Comparison of ENCODE assay signal across 11 cellular contexts in the genomic region with DNA sequence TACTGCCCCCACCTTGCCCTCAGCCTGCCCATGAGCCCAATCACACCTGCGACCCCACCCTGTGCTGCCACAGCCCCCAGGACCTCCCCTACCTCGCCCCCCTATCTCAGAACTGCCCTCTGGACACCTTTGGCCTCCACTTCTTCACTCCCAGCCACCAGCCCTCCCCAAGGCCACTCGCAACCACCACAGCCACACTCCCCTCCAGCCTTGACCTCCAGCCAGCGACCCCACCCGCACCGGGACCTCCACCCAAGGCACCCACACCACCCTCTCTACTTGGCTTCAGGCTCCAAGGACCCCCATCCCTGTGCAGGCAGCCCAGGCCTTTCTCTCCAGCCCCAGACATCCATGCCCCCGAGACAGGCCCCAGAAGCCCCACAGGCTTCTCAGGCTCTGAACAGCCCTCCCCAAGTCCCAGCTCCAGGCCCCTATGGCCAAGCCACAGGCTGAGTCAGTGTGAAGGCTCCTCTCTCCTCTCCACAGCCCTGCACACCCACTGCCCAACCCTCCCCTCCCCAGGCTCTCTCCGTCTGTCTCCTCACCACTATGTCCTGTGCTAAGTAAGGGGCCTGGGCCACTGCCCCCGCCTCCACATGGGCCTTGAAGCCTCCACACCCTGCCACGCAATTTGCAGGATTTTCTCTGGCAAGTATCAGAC. TPM values are rescaled to one million over a fixed set of nuclear protein-coding genes. Genes with fewer than 3 reads are reported as not detected.
DNase-seq lines count a peak whose midpoint lies in the region; ATAC-seq and TF ChIP-seq lines count a peak whose summit lies in the region.
"Had no signal": no experiment of that assay in that cellular context is flagged by ENCODE, and none has a peak within 500 bp of the region (broad histone marks: within the 10 kb centered on the region; RNA-seq: fewer than 3 reads in every experiment).

No MANE protein-coding gene starts in this region.

- peaks cover 4% of the 10 kb centered on the region for H3K27me3 Mint-ChIP-seq in activated naive CD4-positive, alpha-beta T cell treated with anti-CD3 and anti-CD28 coated beads for 36 hours (ENCODE audit: low read depth)

- H3K4me3 Mint-ChIP-seq in activated naive CD4-positive, alpha-beta T cell treated with anti-CD3 and anti-CD28 coated beads for 36 hours = no peak overlapping the region

- H2BK12ac ChIP-seq in trophoblast cell (ENCODE audit: low read length) = peak overlapping the region; percentile 42

- no peak overlapping the region for H2BK120ac ChIP-seq in trophoblast cell (ENCODE audit: insufficient read depth, low read length, poor library complexity)

- H3K18ac ChIP-seq in trophoblast cell (ENCODE audit: low read length) = peak overlapping the region; percentile 42

- H3K4me3 ChIP-seq in trophoblast cell (ENCODE audit: low read depth, low read length) = no peak overlapping the region

- peak overlapping the region; percentile 45 for H2AK5ac ChIP-seq in trophoblast cell (ENCODE audit: low read length)

- peaks cover 6% of the 10 kb centered on the region for H3K4me1 Mint-ChIP-seq in activated naive CD4-positive, alpha-beta T cell treated with anti-CD3 and anti-CD28 coated beads for 36 hours (ENCODE audit: low read depth)

- H3K4me1 ChIP-seq in trophoblast cell (ENCODE audit: control insufficient read depth in 1 of 2, insufficient read depth in 2 of 2, low read length in 2 of 2) = peaks cover 21 to 24% of the 10 kb centered on the region in 2 experiments

- peak overlapping the region; percentile 60 for H4K91ac ChIP-seq in trophoblast cell (ENCODE audit: low read depth, low read length)

- H3K4ac ChIP-seq in trophoblast cell (ENCODE audit: low read depth, low read length) = peak overlapping the region; percentile 19

- H3K9me3 ChIP-seq in trophoblast cell (ENCODE audit: insufficient read depth, low read depth, low read length) = peaks cover 2% of the 10 kb centered on the region

- no peak overlapping the region for H3K27ac Mint-ChIP-seq in activated naive CD4-positive, alpha-beta T cell treated with anti-CD3 and anti-CD28 coated beads for 36 hours

- H3K36me3 ChIP-seq in trophoblast cell (ENCODE audit: control insufficient read depth in 1 of 2, insufficient read depth in 2 of 2, low read length in 2 of 2) = peaks cover 7 to 11% of the 10 kb centered on the region in 2 experiments

- peaks cover 12% of the 10 kb centered on the region for H3K79me1 ChIP-seq in trophoblast cell (ENCODE audit: low read length)

- H3K23ac ChIP-seq in trophoblast cell (ENCODE audit: low read length) = no peak overlapping the region

- intact Hi-C loops in activated naive CD4-positive, alpha-beta T cell treated with anti-CD3 and anti-CD28 coated beads for 36 hours (cut with micrococcal nuclease) = no loop called here

- no peak overlapping the region for H4K12ac ChIP-seq in trophoblast cell (ENCODE audit: low read depth, low read length)

- CTCF ChIA-PET in activated naive CD4-positive, alpha-beta T cell treated with anti-CD3 and anti-CD28 coated beads for 36 hours (lab: Charles Lee) = interaction anchor here (0.7 kb wide), 1 partner anchor 13 kb away, joined by 3 read pairs; no protein-coding TSS in a partner anchor

- H3K27me3 ChIP-seq in trophoblast cell (ENCODE audit: insufficient read depth, low read length) = no peaks in the 10 kb centered on the region

- H3K36me3 Mint-ChIP-seq in activated naive CD4-positive, alpha-beta T cell treated with anti-CD3 and anti-CD28 coated beads for 36 hours (ENCODE audit: low read depth) = no peaks in the 10 kb centered on the region

- no peak overlapping the region for H2BK5ac ChIP-seq in trophoblast cell (ENCODE audit: low read depth, low read length, poor library complexity)

- ATAC-seq in GM18868 (IDR thresholded peaks at IDR 0.05; ENCODE audit: unreplicated experiment) = no peak

- H3K9ac ChIP-seq in trophoblast cell (ENCODE audit: low read length) = no peak overlapping the region

- TF ChIP-seq CTCF in VCaP (conservative IDR thresholded peaks at IDR 0.05) = no peak

- no CpG with 5 or more reads among the region's 10 CpGs for WGBS in trophoblast cell (ENCODE audit: extremely low coverage, insufficient coverage, insufficient read length)

- H3K27ac ChIP-seq in VCaP = peak overlapping the region; percentile 83; the same call in 1 of the 2 replicates
- H3K27ac ChIP-seq in trophoblast cell (ENCODE audit: low read depth, low read length) = no peak overlapping the region

- no peak overlapping the region for H3K4me2 ChIP-seq in trophoblast cell (ENCODE audit: low read length)

- no peaks in the 10 kb centered on the region for H3K9me3 Mint-ChIP-seq in activated naive CD4-positive, alpha-beta T cell treated with anti-CD3 and anti-CD28 coated beads for 36 hours

- no peak overlapping the region for H4K8ac ChIP-seq in trophoblast cell (ENCODE audit: low read depth, low read length)

- no peak overlapping the region for H3K14ac ChIP-seq in trophoblast cell (ENCODE audit: low read length)

- H3K79me2 ChIP-seq in trophoblast cell (ENCODE audit: control insufficient read depth, insufficient read depth, low read length, poor library complexity) = peaks cover 7% of the 10 kb centered on the region

- no peak overlapping the region for H2AFZ ChIP-seq in trophoblast cell (ENCODE audit: insufficient read depth, low read length, poor library complexity)

- DNase-seq in AG20443 (ENCODE audit: low spot score) (peak; percentile 82), fibroblast of peridontal ligament (ENCODE audit: extremely low read depth) (peak; percentile 59), trophoblast cell (no peak), NCI-H1436 treated with DMSO at 0.1 percent for 48 hours (lab: John Stamatoyannopoulos, UW) (no peak), retina (no peak)
- DNase-seq in activated naive CD4-positive, alpha-beta T cell treated with anti-CD3 and anti-CD28 coated beads for 36 hours = no peak
- DNase-seq: COR-L47, NCI-H146, SHP77 treated with DMSO at 0.1 percent for 48 hours had no signal

RNA-seq across cellular contexts. Expression of a gene that starts 2.0 kb away (rescaled TPM):
- polyA plus RNA-seq in trophoblast cell (2013) = 33.2 and 34.2 TPM in 2 replicates
- 10 to 100 TPM; 11.8 to 11.9 TPM for total RNA-seq in activated naive CD4-positive, alpha-beta T cell treated with anti-CD3 and anti-CD28 coated beads for 36 hours

RNA-seq across cellular contexts. Expression of a gene that starts 21.0 kb away (rescaled TPM):
- 68.9 and 73.1 TPM in 2 replicates for polyA plus RNA-seq in trophoblast cell (2013)
- total RNA-seq in activated naive CD4-positive, alpha-beta T cell treated with anti-CD3 and anti-CD28 coated beads for 36 hours = 10 to 100 TPM; 10.5 to 11.6 TPM

RNA-seq across cellular contexts. Expression of a gene that starts 24.0 kb away (rescaled TPM):
- 9.1 and 10.5 TPM in 2 replicates for polyA plus RNA-seq in trophoblast cell (2013)
- 10 to 100 TPM; 28.7 to 29.1 TPM for total RNA-seq in activated naive CD4-positive, alpha-beta T cell treated with anti-CD3 and anti-CD28 coated beads for 36 hours

RNA-seq across cellular contexts. Expression of a gene that starts 41.4 kb away (rescaled TPM):
- polyA plus RNA-seq in trophoblast cell (2013) = 5.3 and 5.4 TPM in 2 replicates
- total RNA-seq in activated naive CD4-positive, alpha-beta T cell treated with anti-CD3 and anti-CD28 coated beads for 36 hours = 10 to 100 TPM; 22.3 to 24.6 TPM

RNA-seq across cellular contexts. Expression of a gene that starts 55.1 kb away (rescaled TPM):
- polyA plus RNA-seq in trophoblast cell (2013) = 2.9 and 3.3 TPM in 2 replicates
- 1 to 10 TPM; 1.1 to 1.8 TPM for total RNA-seq in activated naive CD4-positive, alpha-beta T cell treated with anti-CD3 and anti-CD28 coated beads for 36 hours

Comparison
In these comparisons a context has a peak if more than half of its experiments do, and no peak if none do; other contexts are left out.
1. DNase-seq: peak in AG20443 (single experiment) and fibroblast of peridontal ligament (single experiment); none in trophoblast cell (0 of 2), NCI-H1436 treated with DMSO at 0.1 percent for 48 hours (single experiment), retina (single experiment) and activated naive CD4-positive, alpha-beta T cell treated with anti-CD3 and anti-CD28 coated beads for 36 hours (single experiment).